8 cellular contexts compared by ENCODE assay signal in the genomic region with DNA sequence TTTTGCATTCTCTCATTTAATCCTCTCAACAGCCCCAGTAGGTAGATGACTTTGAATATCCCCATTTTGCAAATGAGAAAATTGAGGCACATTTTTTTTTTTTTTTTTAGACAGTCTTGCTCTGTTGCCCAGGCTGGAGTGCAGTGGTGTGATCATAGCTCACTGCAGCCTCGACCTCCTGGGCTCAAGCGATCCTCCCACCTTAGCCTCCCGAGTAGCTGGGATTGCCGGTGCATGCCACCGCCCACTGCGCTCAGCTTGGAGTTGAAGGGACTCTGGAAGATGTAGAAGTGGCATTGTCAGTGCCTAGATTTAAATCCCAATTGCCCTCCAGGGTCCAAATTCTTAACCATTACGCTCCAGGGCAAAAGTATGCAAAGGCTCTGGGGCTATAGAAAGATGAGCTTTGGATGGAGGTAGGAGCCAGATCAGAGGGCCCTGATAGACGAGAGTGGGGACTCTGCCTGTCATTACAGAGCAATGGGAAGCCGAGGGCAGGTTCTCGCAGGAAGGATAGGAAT. TPM values are rescaled to one million over a fixed set of nuclear protein-coding genes. Genes with fewer than 3 reads are reported as not detected.
DNase-seq lines count a peak whose midpoint lies in the region; ATAC-seq and TF ChIP-seq lines count a peak whose summit lies in the region.

No MANE protein-coding gene starts in this region.

- TF ChIP-seq CTCF in esophagus squamous epithelium (IDR thresholded peaks at IDR 0.05) = no peak
- TF ChIP-seq CTCF in retinal pigment epithelial cell (conservative IDR thresholded peaks at IDR 0.05; ENCODE audit: low read depth, low read length) = no peak
- TF ChIP-seq CTCF in thyroid gland (IDR thresholded peaks at IDR 0.05) = no peak

- H3K9ac ChIP-seq in ES-I3 (ENCODE audit: low read depth, low read length) = peak overlapping the region; percentile 61

- H3K27ac ChIP-seq in SJCRH30 (no peak overlapping the region), esophagus squamous epithelium (peak overlapping the region; percentile 73 to 86 (median 81)), thyroid gland (peak overlapping the region in 1 of 3 donors; percentile 10)

- WGBS in esophagus squamous epithelium, 2 donors = 41 to 52% methylated on average over 6 of the region's 10 CpGs
- 42 to 46% methylated on average over 10 of the region's 10 CpGs for WGBS in thyroid gland, 2 donors

- DNase-seq in SJCRH30 = no peak
- DNase-seq in esophagus squamous epithelium (lab: John Stamatoyannopoulos, UW) = no peak
- no peak for DNase-seq in retinal pigment epithelial cell (ENCODE audit: low read depth)
- DNase-seq in NCI-H524 treated with DMSO at 0.1 percent for 48 hours (lab: John Stamatoyannopoulos, UW) = no peak
- DNase-seq in thyroid gland = no peak

- H3K27me3 ChIP-seq in SJCRH30 (no peaks in the 10 kb centered on the region), esophagus squamous epithelium (no peaks in the 10 kb centered on the region), thyroid gland (no peaks in the 10 kb centered on the region)

- ATAC-seq in GM18517 (IDR thresholded peaks at IDR 0.05; ENCODE audit: unreplicated experiment) = no peak
- no peak for ATAC-seq in GM21786 (IDR thresholded peaks at IDR 0.05; ENCODE audit: unreplicated experiment)

- intact Hi-C loops in esophagus squamous epithelium (cut with DNase I) (loop anchor here (10.0 kb wide), 1 partner anchor 137 kb away; no protein-coding TSS in a partner anchor), thyroid gland (cut with DNase I) (no loop called here)

- H3K4me3 ChIP-seq in SJCRH30 = peak overlapping the region; percentile 68
- peak overlapping the region in 3 of 4 donors; percentile 71 to 91 (median 89) for H3K4me3 ChIP-seq in esophagus squamous epithelium
- H3K4me3 ChIP-seq in retinal pigment epithelial cell (ENCODE audit: low read length) = peak overlapping the region; percentile 76
- H3K4me3 ChIP-seq in thyroid gland (replicated peaks in 1 of 3) = no peak overlapping the region

- TF ChIP-seq POLR2A in esophagus squamous epithelium (IDR thresholded peaks at IDR 0.05) (no peak), thyroid gland (IDR thresholded peaks at IDR 0.05) (no peak)

- H3K4me1 ChIP-seq in ES-I3 (ENCODE audit: insufficient read depth, low read length) (no peaks in the 10 kb centered on the region; the same call in 1 of the 2 replicates), SJCRH30 (peaks cover 4% of the 10 kb centered on the region; the same call in 1 of the 2 replicates), esophagus squamous epithelium (peaks cover 25 to 48% (median 25%) of the 10 kb centered on the region in 3 donors), thyroid gland (peaks cover 17 to 26% of the 10 kb centered on the region in 2 donors)

- H3K36me3 ChIP-seq in ES-I3 (ENCODE audit: insufficient read depth, low read length) (no peaks in the 10 kb centered on the region), SJCRH30 (no peaks in the 10 kb centered on the region), esophagus squamous epithelium (peaks cover 4 to 45% (median 18%) of the 10 kb centered on the region in 3 donors), thyroid gland (peaks cover 8 to 11% of the 10 kb centered on the region in 2 donors)

- H3K9me3 ChIP-seq in ES-I3 (ENCODE audit: control insufficient read depth, insufficient read depth, low read length) (no peaks in the 10 kb centered on the region), SJCRH30 (replicated peaks) (no peaks in the 10 kb centered on the region), esophagus squamous epithelium (no peaks in the 10 kb centered on the region), thyroid gland (no peaks in the 10 kb centered on the region)

RNA-seq across cellular contexts. Expression of gene MCOLN1, which starts 0.8 kb away (rescaled TPM):
- total RNA-seq in SJCRH30 (2014; rRNA removed; shearing (Covaris generic)) = 3.8 and 5.8 TPM in 2 replicates
- 10 to 100 TPM in 1 of 4 donors, 1 to 10 TPM in 3; 5.7 to 13.9 (median 7.8) TPM for total RNA-seq in esophagus squamous epithelium
- total RNA-seq in thyroid gland = 10 to 100 TPM in 3 of 4 donors, 1 to 10 TPM in 1; 9.1 to 25.0 (median 14.5) TPM

RNA-seq across cellular contexts. Expression of gene ZNF358, which starts 5.7 kb away (rescaled TPM):
- 28.8 and 33.8 TPM in 2 replicates for total RNA-seq in SJCRH30 (2014; rRNA removed; shearing (Covaris generic))
- total RNA-seq in esophagus squamous epithelium = 10 to 100 TPM in 3 of 4 donors, 1 to 10 TPM in 1; 3.8 to 42.2 (median 19.5) TPM
- 100 to 1,000 TPM in 1 of 4 donors, 10 to 100 TPM in 3; 57.6 to 102 (median 69.5) TPM for total RNA-seq in thyroid gland

RNA-seq across cellular contexts. Expression of gene PNPLA6, which starts 13.9 kb away (rescaled TPM):
- total RNA-seq in SJCRH30 (2014; rRNA removed; shearing (Covaris generic)) = 14.2 and 17.3 TPM in 2 replicates
- total RNA-seq in esophagus squamous epithelium (10 to 100 TPM; 39.7 to 74.1 (median 50.1) TPM), thyroid gland (10 to 100 TPM; 53.2 to 93.9 (median 84.1) TPM)

RNA-seq across cellular contexts. Expression of gene PEX11G, which starts 32.8 kb away (rescaled TPM):
- not detected in 2 replicates for total RNA-seq in SJCRH30 (2014; rRNA removed; shearing (Covaris generic))
- total RNA-seq in esophagus squamous epithelium = 1 to 10 TPM; 1.1 to 6.7 (median 4.1) TPM
- total RNA-seq in thyroid gland = 10 to 100 TPM in 1 of 4 donors, 1 to 10 TPM in 3; 2.3 to 11.5 (median 5.5) TPM

Comparison
In these comparisons a context has a peak if more than half of its experiments do, and no peak if none do; other contexts are left out.
1. H3K4me3 ChIP-seq: peak in SJCRH30 (single experiment), esophagus squamous epithelium (3 of 4) and retinal pigment epithelial cell (single experiment); none in thyroid gland (0 of 3).